8 cellular contexts compared by ENCODE assay signal in the genomic region with DNA sequence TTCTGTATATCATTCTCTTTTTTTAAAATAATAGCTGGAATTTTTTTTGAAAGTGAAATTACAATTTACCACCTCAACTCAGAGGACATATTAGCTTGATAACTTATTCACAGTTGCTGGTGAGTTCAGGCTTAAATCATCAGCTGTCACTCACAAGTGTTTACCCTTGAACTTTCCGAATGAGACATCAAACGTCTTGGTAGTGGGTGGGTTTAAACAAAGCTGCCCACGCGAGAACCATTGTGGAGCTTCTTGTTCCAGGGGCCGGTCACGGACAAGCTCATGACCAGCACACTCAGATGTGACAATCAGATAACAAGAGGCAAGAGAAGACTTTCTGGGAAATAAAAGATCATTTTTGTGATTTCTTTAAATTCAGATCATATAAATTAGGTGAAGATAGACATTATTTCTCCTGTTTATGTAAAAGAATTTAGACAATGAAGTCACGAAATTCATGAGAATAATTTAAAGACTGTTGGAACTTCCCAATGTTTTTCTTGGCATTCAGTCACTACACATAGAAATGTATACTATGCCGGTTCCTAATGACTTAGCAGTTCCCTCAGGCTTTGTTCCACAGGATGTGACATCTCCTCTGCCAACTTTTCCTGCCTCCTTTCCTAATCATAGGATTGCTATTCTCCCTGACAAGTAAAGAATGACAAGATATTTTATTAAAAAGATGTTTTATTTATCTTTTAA. TPM values are rescaled to one million over a fixed set of nuclear protein-coding genes. Genes with fewer than 3 reads are reported as not detected.
DNase-seq lines count a peak whose midpoint lies in the region; ATAC-seq and TF ChIP-seq lines count a peak whose summit lies in the region.

No MANE protein-coding gene starts in this region.

- no peaks in the 10 kb centered on the region for H3K36me3 ChIP-seq in suprapubic skin

- H3K4me3 ChIP-seq in suprapubic skin = peak overlapping the region; percentile 8

- ATAC-seq in HG03175 (IDR thresholded peaks at IDR 0.05; ENCODE audit: unreplicated experiment) = peak; percentile 38
- ATAC-seq in HG03521 (IDR thresholded peaks at IDR 0.05; ENCODE audit: unreplicated experiment) = no peak

- peak overlapping the region; percentile 52 for H3K27ac Mint-ChIP-seq in activated naive CD8-positive, alpha-beta T cell treated with anti-CD3 and anti-CD28 coated beads for 36 hours
- H3K27ac Mint-ChIP-seq in immature natural killer cell = peak overlapping the region in 3 of 6 donors; percentile 46 to 74 (median 64)

- H3K27ac ChIP-seq in suprapubic skin = no peak overlapping the region

- no peak for TF ChIP-seq CTCF in suprapubic skin (IDR thresholded peaks at IDR 0.05)

- peaks cover 30% of the 10 kb centered on the region for H3K4me1 Mint-ChIP-seq in activated naive CD8-positive, alpha-beta T cell treated with anti-CD3 and anti-CD28 coated beads for 36 hours
- H3K4me1 Mint-ChIP-seq in immature natural killer cell = peaks cover 27 to 35% of the 10 kb centered on the region in 2 donors

- no peak for TF ChIP-seq POLR2A in suprapubic skin (IDR thresholded peaks at IDR 0.05)

- no peaks in the 10 kb centered on the region for H3K9me3 Mint-ChIP-seq in activated naive CD8-positive, alpha-beta T cell treated with anti-CD3 and anti-CD28 coated beads for 36 hours
- H3K9me3 Mint-ChIP-seq in immature natural killer cell = no peaks in the 10 kb centered on the region

- H3K36me3 Mint-ChIP-seq in activated naive CD8-positive, alpha-beta T cell treated with anti-CD3 and anti-CD28 coated beads for 36 hours = peaks cover under 1% of the 10 kb centered on the region
- H3K36me3 Mint-ChIP-seq in immature natural killer cell = peaks cover 0 to 20% (median 0%) of the 10 kb centered on the region in 3 donors

- H3K4me3 Mint-ChIP-seq in activated naive CD8-positive, alpha-beta T cell treated with anti-CD3 and anti-CD28 coated beads for 36 hours = peak overlapping the region; percentile 54
- peak overlapping the region; percentile 71 to 80 (median 75) for H3K4me3 Mint-ChIP-seq in immature natural killer cell

- WGBS in suprapubic skin = 12% methylated on average over 8 of the region's 8 CpGs

- H3K27me3 ChIP-seq in suprapubic skin = no peaks in the 10 kb centered on the region

- H3K4me1 ChIP-seq in suprapubic skin = peaks cover 34% of the 10 kb centered on the region

- no peaks in the 10 kb centered on the region for H3K27me3 Mint-ChIP-seq in activated naive CD8-positive, alpha-beta T cell treated with anti-CD3 and anti-CD28 coated beads for 36 hours
- peaks cover 0 to 4% (median 2%) of the 10 kb centered on the region in 3 donors for H3K27me3 Mint-ChIP-seq in immature natural killer cell (ENCODE audit: low read depth in 3 of 3)

- no peak for TF ChIP-seq EP300 in suprapubic skin (IDR thresholded peaks at IDR 0.05)

- H3K9me3 ChIP-seq in suprapubic skin = no peaks in the 10 kb centered on the region

- peak; percentile 30 for DNase-seq in stimulated activated CD4-positive, alpha-beta T cell treated with anti-CD3 and anti-CD28 coated beads, Interleukin-15, amount 100 ng/mL, for 24 hours
- DNase-seq in stimulated activated CD4-positive, alpha-beta T cell treated with anti-CD3 and anti-CD28 coated beads, Interleukin-2, amount 100 ng/mL, for 24 hours = no peak
- DNase-seq in activated naive CD8-positive, alpha-beta T cell treated with anti-CD3 and anti-CD28 coated beads for 36 hours = no peak
- DNase-seq in immature natural killer cell (no peak), suprapubic skin (ENCODE audit: low spot score in 2 of 2) (no peak), NCI-H82 treated with DMSO at 0.1 percent for 48 hours (lab: John Stamatoyannopoulos, UW; ENCODE audit: unreplicated experiment) (no peak)

RNA-seq across cellular contexts. Expression of gene BTD, which starts 29.3 kb away (rescaled TPM):
- total RNA-seq in activated naive CD8-positive, alpha-beta T cell treated with anti-CD3 and anti-CD28 coated beads for 36 hours = 1 to 10 TPM; 2.2 to 2.7 TPM
- polyA plus RNA-seq in immature natural killer cell = 10 to 100 TPM; 25.0 to 32.7 (median 32.3) TPM
- 10 to 100 TPM; 16.9 to 25.9 (median 19.1) TPM for total RNA-seq in suprapubic skin

RNA-seq across cellular contexts. Expression of gene HACL1, which starts 29.4 kb away (rescaled TPM):
- total RNA-seq in activated naive CD8-positive, alpha-beta T cell treated with anti-CD3 and anti-CD28 coated beads for 36 hours = 10 to 100 TPM; 23.0 to 23.3 TPM
- polyA plus RNA-seq in immature natural killer cell = 10 to 100 TPM; 29.9 to 38.9 (median 32.3) TPM
- 10 to 100 TPM; 13.1 to 33.0 (median 19.5) TPM for total RNA-seq in suprapubic skin

Comparison
In these comparisons a context has a peak if more than half of its experiments do, and no peak if none do; other contexts are left out.
1. RNA of gene BTD, which starts 29.3 kb away (total RNA-seq): 16.9 to 25.9 TPM in suprapubic skin; 2.2 to 2.7 TPM in activated naive CD8-positive, alpha-beta T cell treated with anti-CD3 and anti-CD28 coated beads for 36 hours; every median in the first group is over 4 times any median in the second.